ENCODE assay signal across 1 cellular context in genomic region chr3:123386477-123387040, GRCh38.
TF ChIP-seq lines count a peak whose summit lies in the region.

No MANE protein-coding gene starts in this region.

TF ChIP-seq in K562, 482 proteins besides CTCF, POLR2A, EP300 and RAD21:
- TF ChIP-seq ZNF639 (CRISPR knock-in tag; conservative IDR thresholded peaks at IDR 0.05 in 1 of 2, IDR thresholded peaks at IDR 0.05 in 1 of 2) (no peak), HOXB6 (CRISPR knock-in tag; IDR thresholded peaks at IDR 0.05; ENCODE audit: borderline replicate concordance) (no peak), ZBTB11 (CRISPR knock-in tag; IDR thresholded peaks at IDR 0.05) (no peak), TAF9B (IDR thresholded peaks at IDR 0.05; ENCODE audit: partially characterized antibody) (no peak), TSC22D4 (tag; IDR thresholded peaks at IDR 0.05) (no peak), ZNF24 (IDR thresholded peaks at IDR 0.05) (peak; percentile 24; the same call in 1 of the 2 replicates)
